In genomic region chr3:38002291-38002876, GRCh38 we compare ENCODE assay signal across 22 cellular contexts. TPM values are rescaled to one million over a fixed set of nuclear protein-coding genes. Genes with fewer than 3 reads are reported as not detected.
DNase-seq lines count a peak whose midpoint lies in the region; ATAC-seq and TF ChIP-seq lines count a peak whose summit lies in the region.
"Had no signal": no experiment of that assay in that cellular context is flagged by ENCODE, and none has a peak within 500 bp of the region (broad histone marks: within the 10 kb centered on the region; RNA-seq: fewer than 3 reads in every experiment).

No MANE protein-coding gene starts in this region.

- no peaks in the 10 kb centered on the region for H3K79me2 ChIP-seq in osteoblast (ENCODE audit: insufficient read depth, low read length)
- H3K79me2 ChIP-seq: parathyroid adenoma had no signal

- no peak overlapping the region for H3K4me2 ChIP-seq in osteoblast (ENCODE audit: insufficient read depth, low read length)

- intact Hi-C loops in left ventricle myocardium inferior (cut with micrococcal nuclease), result no loop called here
- intact Hi-C loops in upper lobe of right lung (cut with DNase I), result no loop called here

- no peaks in the 10 kb centered on the region for H3K27me3 ChIP-seq in left ventricle myocardium inferior (ENCODE audit: low read depth)
- H3K27me3 ChIP-seq in right atrium auricular region, result no peaks in the 10 kb centered on the region
- no peaks in the 10 kb centered on the region for H3K27me3 ChIP-seq in osteoblast (ENCODE audit: insufficient read depth, low read length)
- no peaks in the 10 kb centered on the region for H3K27me3 ChIP-seq in upper lobe of right lung
- H3K27me3 ChIP-seq: SJCRH30 had no signal

- peaks cover 48% of the 10 kb centered on the region for H3K4me1 ChIP-seq in left ventricle myocardium inferior
- H3K4me1 ChIP-seq in right atrium auricular region, result peaks cover 0 to 32% of the 10 kb centered on the region in 2 donors
- peaks cover 5% of the 10 kb centered on the region for H3K4me1 ChIP-seq in osteoblast (ENCODE audit: insufficient read depth, low read length)
- H3K4me1 ChIP-seq in upper lobe of right lung, result peaks cover 18% of the 10 kb centered on the region

- no peak for ATAC-seq in upper lobe of right lung
- ATAC-seq: naive thymus-derived CD8-positive, alpha-beta T cell; stimulated activated memory B cell treated with anti-CD40 and anti-IgM and Interleukin-4, amounts not matched to agents 10 μg/mL and 1 μg/mL and 100 μg/mL, for 72 hours had no signal

- H3K4me3 ChIP-seq in left ventricle myocardium inferior (no peak overlapping the region), right atrium auricular region (no peak overlapping the region), osteoblast (ENCODE audit: insufficient read depth, low read length) (no peak overlapping the region), upper lobe of right lung (no peak overlapping the region)
- H3K4me3 ChIP-seq: SJCRH30 had no signal

- DNase-seq in left ventricle myocardium inferior (no peak), right atrium auricular region (ENCODE audit: low spot score) (no peak), osteoblast (ENCODE audit: insufficient read length, low spot score, missing footprints) (peak; percentile 51), upper lobe of right lung (peak; percentile 57), NCI-H526 treated with DMSO at 0.1 percent for 48 hours (lab: John Stamatoyannopoulos, UW) (no peak), NCI-H2029 treated with DMSO at 0.1 percent for 48 hours (lab: John Stamatoyannopoulos, UW) (no peak), NCI-H345 (lab: John Stamatoyannopoulos, UW) (no peak)
- DNase-seq: activated CD4-positive, alpha-beta T cell treated with anti-CD3 and anti-CD28 coated beads, Interleukin-2, amount 50 U/mL, for 1 hour; activated CD8-positive, alpha-beta memory T cell treated with anti-CD3 and anti-CD28 coated beads, Interleukin-2, amount 50 U/mL, for 48 hours; activated gamma-delta T cell treated with Interleukin-2 at 50 U/mL for 16 hours; CD4-positive, alpha-beta T cell; kidney glomerular epithelial cell; NCI-H1092 treated with DMSO at 0.1 percent for 48 hours; NCI-H2081; NCI-H446 treated with DMSO at 0.1 percent for 48 hours; SJCRH30; stimulated activated CD4-positive, alpha-beta T cell treated with anti-CD3 and anti-CD28 coated beads, Interleukin-2, amount 100 ng/mL, for 24 hours had no signal

- peaks cover 10% of the 10 kb centered on the region for H3K36me3 ChIP-seq in left ventricle myocardium inferior
- peaks cover under 1% of the 10 kb centered on the region for H3K36me3 ChIP-seq in right atrium auricular region
- peaks cover 8% of the 10 kb centered on the region for H3K36me3 ChIP-seq in osteoblast (ENCODE audit: insufficient read depth, low read length)
- H3K36me3 ChIP-seq in upper lobe of right lung, result peaks cover 5% of the 10 kb centered on the region
- H3K36me3 ChIP-seq: SJCRH30 had no signal

- TF ChIP-seq CTCF in left ventricle myocardium inferior (IDR thresholded peaks at IDR 0.05; ENCODE audit: borderline replicate concordance) (no peak), right atrium auricular region (IDR thresholded peaks at IDR 0.05) (no peak), osteoblast (IDR thresholded peaks at IDR 0.05; ENCODE audit: extremely low read depth, low read depth, low read length) (no peak), upper lobe of right lung (IDR thresholded peaks at IDR 0.05) (no peak)

- H2AFZ ChIP-seq in osteoblast (ENCODE audit: low read length), result no peak overlapping the region
- H2AFZ ChIP-seq: parathyroid adenoma had no signal

- H4K20me1 ChIP-seq in osteoblast (ENCODE audit: insufficient read depth, low read length), result peaks cover 6% of the 10 kb centered on the region

- H3K27ac ChIP-seq in left ventricle myocardium inferior (replicated peaks) (peak overlapping the region; percentile 71), right atrium auricular region (peak overlapping the region in 1 of 2 donors; percentile 74), cingulate gyrus (ENCODE audit: low read depth, low read length) (peak overlapping the region; percentile 90), osteoblast (ENCODE audit: low read depth, low read length) (no peak overlapping the region), upper lobe of right lung (no peak overlapping the region)
- H3K27ac ChIP-seq: HL-60, parathyroid adenoma, SJCRH30 had no signal

- H3K9me3 ChIP-seq in left ventricle myocardium inferior (replicated peaks) (no peaks in the 10 kb centered on the region), right atrium auricular region (no peaks in the 10 kb centered on the region), osteoblast (ENCODE audit: low read depth, low read length) (no peaks in the 10 kb centered on the region), upper lobe of right lung (no peaks in the 10 kb centered on the region)
- H3K9me3 ChIP-seq: SJCRH30 had no signal

RNA-seq across cellular contexts. Expression of gene VILL, which starts 11.8 kb away (rescaled TPM):
- total RNA-seq in left ventricle myocardium inferior (3.6 TPM), right atrium auricular region (10 to 100 TPM in 1 of 2 donors, 1 to 10 TPM in 1; 4.2 to 12.2 TPM), osteoblast (6.8 and 7.6 TPM in 2 replicates), upper lobe of right lung (8.9 TPM)

RNA-seq across cellular contexts. Expression of gene PLCD1, which starts 27.1 kb away (rescaled TPM):
- 10.3 TPM for total RNA-seq in left ventricle myocardium inferior
- total RNA-seq in right atrium auricular region, result 10 to 100 TPM in 1 of 2 donors, 1 to 10 TPM in 1; 8.7 to 15.5 TPM
- 23.2 and 23.6 TPM in 2 replicates for total RNA-seq in osteoblast
- total RNA-seq in upper lobe of right lung, result 32.2 TPM

RNA-seq across cellular contexts. Expression of gene DLEC1, which starts 36.6 kb away (rescaled TPM):
- 0.08 TPM for total RNA-seq in left ventricle myocardium inferior
- total RNA-seq in right atrium auricular region, result under 1 TPM; 0.22 to 0.35 TPM
- under 0.01 and 0.29 TPM in 2 replicates for total RNA-seq in osteoblast
- total RNA-seq in upper lobe of right lung, result 2.7 TPM
- total RNA-seq: SJCRH30 had no signal

Comparison
In these comparisons a context has a peak if more than half of its experiments do, and no peak if none do; other contexts are left out.
1. DNase-seq: peak in osteoblast (single experiment) and upper lobe of right lung (single experiment); none in left ventricle myocardium inferior (single experiment), right atrium auricular region (single experiment), NCI-H526 treated with DMSO at 0.1 percent for 48 hours (single experiment), NCI-H2029 treated with DMSO at 0.1 percent for 48 hours (single experiment) and NCI-H345 (single experiment).
2. H3K27ac ChIP-seq: peak in left ventricle myocardium inferior (single experiment) and cingulate gyrus (single experiment); none in osteoblast (single experiment) and upper lobe of right lung (single experiment).